8 cellular contexts compared by ENCODE assay signal in genomic region chr3:28241221-28242160, GRCh38. TPM values are rescaled to one million over a fixed set of nuclear protein-coding genes. Genes with fewer than 3 reads are reported as not detected.
DNase-seq lines count a peak whose midpoint lies in the region; ATAC-seq and TF ChIP-seq lines count a peak whose summit lies in the region.

A gene with protein sequence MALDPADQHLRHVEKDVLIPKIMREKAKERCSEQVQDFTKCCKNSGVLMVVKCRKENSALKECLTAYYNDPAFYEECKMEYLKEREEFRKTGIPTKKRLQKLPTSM (plus strand): TSS chr3:28241619. CDS start chr3:28241794, 175 bp downstream.

- peaks cover 39% of the 10 kb centered on the region for H3K4me1 Mint-ChIP-seq in T-helper 17 cell

- TF ChIP-seq CTCF in left ventricle myocardium inferior (IDR thresholded peaks at IDR 0.05; ENCODE audit: borderline replicate concordance) (no peak), prostate gland (IDR thresholded peaks at IDR 0.05) (peak in 1 of 4 experiments; percentile 7)

- peak within 1 kb of the TSS; percentile 92 for H3K4me3 Mint-ChIP-seq in T-helper 17 cell

- under 1% methylated on average over 60 of the region's 68 CpGs for WGBS in prostate gland
- WGBS in urinary bladder: under 1% methylated on average over 68 of the region's 68 CpGs

- H3K36me3 ChIP-seq in left ventricle myocardium inferior (no peaks in the 10 kb centered on the region), prostate gland (no peaks in the 10 kb centered on the region), urinary bladder (ENCODE audit: insufficient read depth) (no peaks in the 10 kb centered on the region)

- peak within 1 kb of the TSS; percentile 90 for H3K27ac Mint-ChIP-seq in T-helper 17 cell

- intact Hi-C loops in left ventricle myocardium inferior (cut with micrococcal nuclease): no loop called here
- intact Hi-C loops in prostate gland (cut with DNase I): no loop called here

- DNase-seq in NCI-H1694 treated with DMSO at 0.1 percent for 48 hours (lab: John Stamatoyannopoulos, UW) (peak; percentile 65), T-helper 17 cell (peak; percentile 71 to 85 (median 82)), amygdala (lab: John Stamatoyannopoulos, UW) (peak; percentile 57 to 97 (median 94)), left ventricle myocardium inferior (peak; percentile 99), prostate gland (ENCODE audit: low spot score) (peak; percentile 97)

- H3K27ac ChIP-seq in left ventricle myocardium inferior (replicated peaks) (peak within 1 kb of the TSS; percentile 90), prostate gland (peak within 1 kb of the TSS; percentile 75 to 79), urinary bladder (ENCODE audit: low read depth) (peak within 1 kb of the TSS; percentile 73)

- H3K4me3 ChIP-seq in left ventricle myocardium inferior (peak within 1 kb of the TSS; percentile 98), prostate gland (peak within 1 kb of the TSS; percentile 94 to 95), urinary bladder (ENCODE audit: low read depth, low read length) (peak within 1 kb of the TSS; percentile 98)

- H3K27me3 ChIP-seq in left ventricle myocardium inferior (ENCODE audit: low read depth) (no peaks in the 10 kb centered on the region), prostate gland (replicated peaks; ENCODE audit: insufficient read depth) (no peaks in the 10 kb centered on the region)

- H3K27me3 Mint-ChIP-seq in T-helper 17 cell: no peaks in the 10 kb centered on the region

- peaks cover 4% of the 10 kb centered on the region for H3K36me3 Mint-ChIP-seq in T-helper 17 cell (ENCODE audit: low read depth)

- H3K9me3 ChIP-seq in T-helper 17 cell (ENCODE audit: control insufficient read depth, low read length, poor library complexity, severe bottlenecking): no peaks in the 10 kb centered on the region
- H3K9me3 ChIP-seq in left ventricle myocardium inferior (replicated peaks): no peaks in the 10 kb centered on the region
- H3K9me3 ChIP-seq in prostate gland: no peaks in the 10 kb centered on the region

- peaks cover 50% of the 10 kb centered on the region for H3K4me1 ChIP-seq in left ventricle myocardium inferior
- H3K4me1 ChIP-seq in prostate gland (replicated peaks): no peaks in the 10 kb centered on the region
- H3K4me1 ChIP-seq in urinary bladder (ENCODE audit: insufficient read depth): no peaks in the 10 kb centered on the region

- ATAC-seq in HG02885 (IDR thresholded peaks at IDR 0.05; ENCODE audit: poor library complexity, unreplicated experiment) (peak; percentile 96), T-helper 17 cell (peak; percentile 95)

- peak; percentile 90 for TF ChIP-seq POLR2A in GM15510 (IDR thresholded peaks at IDR 0.05; ENCODE audit: borderline replicate concordance, extremely low read depth, insufficient read length)
- TF ChIP-seq POLR2A in prostate gland (IDR thresholded peaks at IDR 0.05): peak; percentile 82

RNA-seq across cellular contexts. Expression of the gene that starts here (rescaled TPM):
- total RNA-seq in T-helper 17 cell (1 to 10 TPM; 5.4 to 8.3 TPM), left ventricle myocardium inferior (41.0 TPM), prostate gland (10 to 100 TPM; 10.5 to 16.2 TPM), urinary bladder (20.5 TPM)
- polyA plus RNA-seq in urinary bladder: 34.3 TPM

Comparison
In these comparisons a context has a peak if more than half of its experiments do, and no peak if none do; other contexts are left out.
1. Peak in every context shown above with its lines: DNase-seq, ATAC-seq, H3K4me3 ChIP-seq and H3K27ac ChIP-seq.